12 cellular contexts compared by ENCODE assay signal in the genomic region with DNA sequence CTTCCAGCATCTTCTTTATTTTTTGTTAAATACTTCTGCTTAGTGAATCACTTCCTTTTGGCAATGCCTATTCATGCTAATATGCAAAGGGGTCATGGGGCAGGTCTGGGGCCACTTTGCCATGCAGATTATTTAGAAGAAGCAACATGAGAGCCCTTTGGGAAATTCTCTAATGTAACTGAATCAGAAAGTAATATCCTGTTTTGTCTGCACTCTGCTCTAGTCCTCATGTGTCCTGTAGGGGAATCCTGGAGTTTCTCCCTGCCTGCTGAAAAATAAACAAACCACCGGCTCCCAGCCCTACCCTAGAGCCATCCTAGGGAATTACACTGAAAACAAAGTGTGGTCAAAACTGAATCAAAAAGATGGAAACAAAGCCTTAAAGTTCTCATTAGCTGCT.
DNase-seq lines count a peak whose midpoint lies in the region; ATAC-seq lines count a peak whose summit lies in the region.
"Had no signal": no experiment of that assay in that cellular context is flagged by ENCODE, and none has a peak within 500 bp of the region (broad histone marks: within the 10 kb centered on the region; RNA-seq: fewer than 3 reads in every experiment).

No MANE protein-coding gene starts in this region.

- peak; percentile 37 for DNase-seq in ELF-1 (ENCODE audit: low read depth, low spot score)
- DNase-seq in LHCN-M2 (ENCODE audit: low read depth) = peak; percentile 54
- DNase-seq in dermis blood vessel endothelial cell = peak; percentile 6
- DNase-seq in naive thymus-derived CD4-positive, alpha-beta T cell = no peak
- DNase-seq in C1 segment of cervical spinal cord (lab: John Stamatoyannopoulos, UW) = no peak
- no peak for DNase-seq in dedifferentiated amniotic fluid mesenchymal stem cell (ENCODE audit: extremely low spot score)
- no peak for DNase-seq in NCI-H748 (lab: John Stamatoyannopoulos, UW; ENCODE audit: unreplicated experiment)
- DNase-seq: immature natural killer cell, NCI-H2227 treated with DMSO at 0.1 percent for 48 hours, RPMI8226 had no signal

- no peak overlapping the region for H3K4me3 Mint-ChIP-seq in naive thymus-derived CD4-positive, alpha-beta T cell
- H3K4me3 Mint-ChIP-seq: immature natural killer cell had no signal

- H3K36me3 ChIP-seq in naive thymus-derived CD4-positive, alpha-beta T cell (ENCODE audit: control insufficient read depth in 2 of 3, insufficient read depth in 3 of 3, low read length in 3 of 3) = no peaks in the 10 kb centered on the region
- H3K36me3 ChIP-seq: tibial nerve had no signal

- H3K27ac ChIP-seq in naive thymus-derived CD4-positive, alpha-beta T cell (ENCODE audit: low read depth, low read length) = no peak overlapping the region
- H3K27ac ChIP-seq: tibial nerve had no signal

- H3K27me3 Mint-ChIP-seq in naive thymus-derived CD4-positive, alpha-beta T cell = no peaks in the 10 kb centered on the region

- intact Hi-C loops in naive thymus-derived CD4-positive, alpha-beta T cell (cut with micrococcal nuclease) = no loop called here

- peaks cover 0 to 18% (median 10%) of the 10 kb centered on the region in 11 donors for H3K9me3 Mint-ChIP-seq in naive thymus-derived CD4-positive, alpha-beta T cell

- POLR2A ChIA-PET in naive thymus-derived CD4-positive, alpha-beta T cell (lab: Charles Lee) = no interaction called here

- H3K27me3 ChIP-seq in naive thymus-derived CD4-positive, alpha-beta T cell (ENCODE audit: control insufficient read depth in 2 of 2, insufficient read depth in 2 of 2, low read length in 2 of 2) = no peaks in the 10 kb centered on the region
- H3K27me3 ChIP-seq: tibial nerve had no signal

- CTCF ChIA-PET in naive thymus-derived CD4-positive, alpha-beta T cell (lab: Charles Lee) = no interaction called here

- ATAC-seq in naive thymus-derived CD4-positive, alpha-beta T cell = peak; percentile 67
- no peak for ATAC-seq in HG02981 (IDR thresholded peaks at IDR 0.05; ENCODE audit: unreplicated experiment)

- no peaks in the 10 kb centered on the region for H3K4me1 ChIP-seq in naive thymus-derived CD4-positive, alpha-beta T cell (ENCODE audit: control insufficient read depth in 2 of 2, insufficient read depth in 2 of 2, low read length in 2 of 2)

- H3K4me1 Mint-ChIP-seq in naive thymus-derived CD4-positive, alpha-beta T cell = no peaks in the 10 kb centered on the region
- H3K4me1 Mint-ChIP-seq: immature natural killer cell had no signal

- H3K36me3 Mint-ChIP-seq in naive thymus-derived CD4-positive, alpha-beta T cell = no peaks in the 10 kb centered on the region
- H3K36me3 Mint-ChIP-seq: immature natural killer cell had no signal

- no peak overlapping the region for H3K4me3 ChIP-seq in naive thymus-derived CD4-positive, alpha-beta T cell (ENCODE audit: low read length)
- H3K4me3 ChIP-seq: tibial nerve had no signal

- H3K27ac Mint-ChIP-seq in naive thymus-derived CD4-positive, alpha-beta T cell = no peak overlapping the region
- H3K27ac Mint-ChIP-seq: immature natural killer cell had no signal

- no peaks in the 10 kb centered on the region for H3K9me3 ChIP-seq in naive thymus-derived CD4-positive, alpha-beta T cell (ENCODE audit: control insufficient read depth in 2 of 3, low read length in 3 of 3)

Comparison
In these comparisons a context has a peak if more than half of its experiments do, and no peak if none do; other contexts are left out.
1. DNase-seq: peak in ELF-1 (single experiment), LHCN-M2 (single experiment) and dermis blood vessel endothelial cell (single experiment); none in naive thymus-derived CD4-positive, alpha-beta T cell (0 of 9), C1 segment of cervical spinal cord (0 of 14), dedifferentiated amniotic fluid mesenchymal stem cell (single experiment) and NCI-H748 (single experiment).